Comparison of ENCODE assay signal across 1 cellular context in the genomic region with DNA sequence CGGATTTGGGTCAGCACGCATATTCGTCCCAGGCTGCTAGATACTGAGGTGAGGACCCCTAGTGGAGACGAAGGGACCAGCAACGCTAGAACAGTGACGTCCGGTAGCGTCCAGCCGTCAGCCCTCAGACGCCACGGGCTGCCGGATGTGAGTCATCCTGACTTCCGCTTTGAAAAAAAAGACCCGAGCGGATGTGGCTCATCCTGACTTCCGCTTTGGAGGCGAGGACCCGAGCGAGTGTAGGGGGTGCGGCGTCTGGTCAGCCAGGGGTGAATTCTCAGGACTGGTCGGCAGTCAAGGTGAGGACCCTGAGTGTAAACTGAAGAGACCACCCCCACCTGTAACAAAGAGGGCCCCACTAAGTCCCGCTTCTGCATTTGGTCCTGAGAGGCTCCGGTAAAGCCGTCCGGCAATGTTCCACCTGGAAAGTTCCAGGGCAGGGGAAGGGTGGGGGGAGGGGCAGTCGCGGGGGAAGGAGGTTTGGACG.
A peak's percentile ranks its signal among the peaks of the same experiment; 100 is the strongest.
TF ChIP-seq lines count a peak whose summit lies in the region.

A gene with protein sequence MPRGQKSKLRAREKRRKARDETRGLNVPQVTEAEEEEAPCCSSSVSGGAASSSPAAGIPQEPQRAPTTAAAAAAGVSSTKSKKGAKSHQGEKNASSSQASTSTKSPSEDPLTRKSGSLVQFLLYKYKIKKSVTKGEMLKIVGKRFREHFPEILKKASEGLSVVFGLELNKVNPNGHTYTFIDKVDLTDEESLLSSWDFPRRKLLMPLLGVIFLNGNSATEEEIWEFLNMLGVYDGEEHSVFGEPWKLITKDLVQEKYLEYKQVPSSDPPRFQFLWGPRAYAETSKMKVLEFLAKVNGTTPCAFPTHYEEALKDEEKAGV (plus strand): TSS at position 207 of the 487 bp plus-strand sequence. CDS start 3,018 bp downstream, outside the sequence.

TF ChIP-seq in K562, 482 proteins besides CTCF, POLR2A, EP300 and RAD21 (continued from another document and continues in another):
- TF ChIP-seq, protein P1, sequence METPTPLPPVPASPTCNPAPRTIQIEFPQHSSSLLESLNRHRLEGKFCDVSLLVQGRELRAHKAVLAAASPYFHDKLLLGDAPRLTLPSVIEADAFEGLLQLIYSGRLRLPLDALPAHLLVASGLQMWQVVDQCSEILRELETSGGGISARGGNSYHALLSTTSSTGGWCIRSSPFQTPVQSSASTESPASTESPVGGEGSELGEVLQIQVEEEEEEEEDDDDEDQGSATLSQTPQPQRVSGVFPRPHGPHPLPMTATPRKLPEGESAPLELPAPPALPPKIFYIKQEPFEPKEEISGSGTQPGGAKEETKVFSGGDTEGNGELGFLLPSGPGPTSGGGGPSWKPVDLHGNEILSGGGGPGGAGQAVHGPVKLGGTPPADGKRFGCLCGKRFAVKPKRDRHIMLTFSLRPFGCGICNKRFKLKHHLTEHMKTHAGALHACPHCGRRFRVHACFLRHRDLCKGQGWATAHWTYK (CRISPR knock-in tag; IDR thresholded peaks at IDR 0.05) = no peak
- TF ChIP-seq ZNF282 (CRISPR knock-in tag; IDR thresholded peaks at IDR 0.05) = no peak
- TF ChIP-seq, protein P2, sequence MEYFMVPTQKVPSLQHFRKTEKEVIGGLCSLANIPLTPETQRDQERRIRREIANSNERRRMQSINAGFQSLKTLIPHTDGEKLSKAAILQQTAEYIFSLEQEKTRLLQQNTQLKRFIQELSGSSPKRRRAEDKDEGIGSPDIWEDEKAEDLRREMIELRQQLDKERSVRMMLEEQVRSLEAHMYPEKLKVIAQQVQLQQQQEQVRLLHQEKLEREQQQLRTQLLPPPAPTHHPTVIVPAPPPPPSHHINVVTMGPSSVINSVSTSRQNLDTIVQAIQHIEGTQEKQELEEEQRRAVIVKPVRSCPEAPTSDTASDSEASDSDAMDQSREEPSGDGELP (CRISPR knock-in tag; IDR thresholded peaks at IDR 0.05; ENCODE audit: borderline replicate concordance) = peak; percentile 63; the same call in 1 of the 2 replicates
- no peak for TF ChIP-seq NR2C1 (IDR thresholded peaks at IDR 0.05)
- TF ChIP-seq NR2C1 (tag; IDR thresholded peaks at IDR 0.05) = no peak
- TF ChIP-seq, protein P3, sequence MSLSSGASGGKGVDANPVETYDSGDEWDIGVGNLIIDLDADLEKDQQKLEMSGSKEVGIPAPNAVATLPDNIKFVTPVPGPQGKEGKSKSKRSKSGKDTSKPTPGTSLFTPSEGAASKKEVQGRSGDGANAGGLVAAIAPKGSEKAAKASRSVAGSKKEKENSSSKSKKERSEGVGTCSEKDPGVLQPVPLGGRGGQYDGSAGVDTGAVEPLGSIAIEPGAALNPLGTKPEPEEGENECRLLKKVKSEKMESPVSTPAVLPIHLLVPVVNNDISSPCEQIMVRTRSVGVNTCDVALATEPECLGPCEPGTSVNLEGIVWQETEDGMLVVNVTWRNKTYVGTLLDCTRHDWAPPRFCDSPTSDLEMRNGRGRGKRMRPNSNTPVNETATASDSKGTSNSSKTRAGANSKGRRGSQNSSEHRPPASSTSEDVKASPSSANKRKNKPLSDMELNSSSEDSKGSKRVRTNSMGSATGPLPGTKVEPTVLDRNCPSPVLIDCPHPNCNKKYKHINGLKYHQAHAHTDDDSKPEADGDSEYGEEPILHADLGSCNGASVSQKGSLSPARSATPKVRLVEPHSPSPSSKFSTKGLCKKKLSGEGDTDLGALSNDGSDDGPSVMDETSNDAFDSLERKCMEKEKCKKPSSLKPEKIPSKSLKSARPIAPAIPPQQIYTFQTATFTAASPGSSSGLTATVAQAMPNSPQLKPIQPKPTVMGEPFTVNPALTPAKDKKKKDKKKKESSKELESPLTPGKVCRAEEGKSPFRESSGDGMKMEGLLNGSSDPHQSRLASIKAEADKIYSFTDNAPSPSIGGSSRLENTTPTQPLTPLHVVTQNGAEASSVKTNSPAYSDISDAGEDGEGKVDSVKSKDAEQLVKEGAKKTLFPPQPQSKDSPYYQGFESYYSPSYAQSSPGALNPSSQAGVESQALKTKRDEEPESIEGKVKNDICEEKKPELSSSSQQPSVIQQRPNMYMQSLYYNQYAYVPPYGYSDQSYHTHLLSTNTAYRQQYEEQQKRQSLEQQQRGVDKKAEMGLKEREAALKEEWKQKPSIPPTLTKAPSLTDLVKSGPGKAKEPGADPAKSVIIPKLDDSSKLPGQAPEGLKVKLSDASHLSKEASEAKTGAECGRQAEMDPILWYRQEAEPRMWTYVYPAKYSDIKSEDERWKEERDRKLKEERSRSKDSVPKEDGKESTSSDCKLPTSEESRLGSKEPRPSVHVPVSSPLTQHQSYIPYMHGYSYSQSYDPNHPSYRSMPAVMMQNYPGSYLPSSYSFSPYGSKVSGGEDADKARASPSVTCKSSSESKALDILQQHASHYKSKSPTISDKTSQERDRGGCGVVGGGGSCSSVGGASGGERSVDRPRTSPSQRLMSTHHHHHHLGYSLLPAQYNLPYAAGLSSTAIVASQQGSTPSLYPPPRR (CRISPR knock-in tag; IDR thresholded peaks at IDR 0.05; ENCODE audit: borderline replicate concordance) = no peak
- no peak for TF ChIP-seq GABPB2 (CRISPR knock-in tag; conservative IDR thresholded peaks at IDR 0.05)
- TF ChIP-seq, protein P4, sequence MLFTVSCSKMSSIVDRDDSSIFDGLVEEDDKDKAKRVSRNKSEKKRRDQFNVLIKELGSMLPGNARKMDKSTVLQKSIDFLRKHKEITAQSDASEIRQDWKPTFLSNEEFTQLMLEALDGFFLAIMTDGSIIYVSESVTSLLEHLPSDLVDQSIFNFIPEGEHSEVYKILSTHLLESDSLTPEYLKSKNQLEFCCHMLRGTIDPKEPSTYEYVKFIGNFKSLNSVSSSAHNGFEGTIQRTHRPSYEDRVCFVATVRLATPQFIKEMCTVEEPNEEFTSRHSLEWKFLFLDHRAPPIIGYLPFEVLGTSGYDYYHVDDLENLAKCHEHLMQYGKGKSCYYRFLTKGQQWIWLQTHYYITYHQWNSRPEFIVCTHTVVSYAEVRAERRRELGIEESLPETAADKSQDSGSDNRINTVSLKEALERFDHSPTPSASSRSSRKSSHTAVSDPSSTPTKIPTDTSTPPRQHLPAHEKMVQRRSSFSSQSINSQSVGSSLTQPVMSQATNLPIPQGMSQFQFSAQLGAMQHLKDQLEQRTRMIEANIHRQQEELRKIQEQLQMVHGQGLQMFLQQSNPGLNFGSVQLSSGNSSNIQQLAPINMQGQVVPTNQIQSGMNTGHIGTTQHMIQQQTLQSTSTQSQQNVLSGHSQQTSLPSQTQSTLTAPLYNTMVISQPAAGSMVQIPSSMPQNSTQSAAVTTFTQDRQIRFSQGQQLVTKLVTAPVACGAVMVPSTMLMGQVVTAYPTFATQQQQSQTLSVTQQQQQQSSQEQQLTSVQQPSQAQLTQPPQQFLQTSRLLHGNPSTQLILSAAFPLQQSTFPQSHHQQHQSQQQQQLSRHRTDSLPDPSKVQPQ (CRISPR knock-in tag; IDR thresholded peaks at IDR 0.05; ENCODE audit: borderline replicate concordance) = no peak
- no peak for TF ChIP-seq ERF (CRISPR knock-in tag; IDR thresholded peaks at IDR 0.05)
- TF ChIP-seq, protein P5, sequence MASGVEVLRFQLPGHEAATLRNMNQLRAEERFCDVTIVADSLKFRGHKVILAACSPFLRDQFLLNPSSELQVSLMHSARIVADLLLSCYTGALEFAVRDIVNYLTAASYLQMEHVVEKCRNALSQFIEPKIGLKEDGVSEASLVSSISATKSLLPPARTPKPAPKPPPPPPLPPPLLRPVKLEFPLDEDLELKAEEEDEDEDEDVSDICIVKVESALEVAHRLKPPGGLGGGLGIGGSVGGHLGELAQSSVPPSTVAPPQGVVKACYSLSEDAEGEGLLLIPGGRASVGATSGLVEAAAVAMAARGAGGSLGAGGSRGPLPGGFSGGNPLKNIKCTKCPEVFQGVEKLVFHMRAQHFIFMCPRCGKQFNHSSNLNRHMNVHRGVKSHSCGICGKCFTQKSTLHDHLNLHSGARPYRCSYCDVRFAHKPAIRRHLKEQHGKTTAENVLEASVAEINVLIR (CRISPR knock-in tag; IDR thresholded peaks at IDR 0.05) = 0 out of 2 replicates have a peak, but pooled peaks have one; percentile 24
- TF ChIP-seq, protein P6, sequence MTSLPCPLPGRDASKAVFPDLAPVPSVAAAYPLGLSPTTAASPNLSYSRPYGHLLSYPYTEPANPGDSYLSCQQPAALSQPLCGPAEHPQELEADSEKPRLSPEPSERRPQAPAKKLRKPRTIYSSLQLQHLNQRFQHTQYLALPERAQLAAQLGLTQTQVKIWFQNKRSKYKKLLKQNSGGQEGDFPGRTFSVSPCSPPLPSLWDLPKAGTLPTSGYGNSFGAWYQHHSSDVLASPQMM (CRISPR knock-in tag; IDR thresholded peaks at IDR 0.05) = no peak
- TF ChIP-seq ZKSCAN3 (CRISPR knock-in tag; IDR thresholded peaks at IDR 0.05) = no peak
- no peak for TF ChIP-seq PTTG1 (tag; IDR thresholded peaks at IDR 0.05; ENCODE audit: low read depth)
- TF ChIP-seq ZNF12 (CRISPR knock-in tag; IDR thresholded peaks at IDR 0.05) = no peak
- no peak for TF ChIP-seq KAT7 (CRISPR knock-in tag; IDR thresholded peaks at IDR 0.05; ENCODE audit: borderline replicate concordance)
- TF ChIP-seq, protein P7, sequence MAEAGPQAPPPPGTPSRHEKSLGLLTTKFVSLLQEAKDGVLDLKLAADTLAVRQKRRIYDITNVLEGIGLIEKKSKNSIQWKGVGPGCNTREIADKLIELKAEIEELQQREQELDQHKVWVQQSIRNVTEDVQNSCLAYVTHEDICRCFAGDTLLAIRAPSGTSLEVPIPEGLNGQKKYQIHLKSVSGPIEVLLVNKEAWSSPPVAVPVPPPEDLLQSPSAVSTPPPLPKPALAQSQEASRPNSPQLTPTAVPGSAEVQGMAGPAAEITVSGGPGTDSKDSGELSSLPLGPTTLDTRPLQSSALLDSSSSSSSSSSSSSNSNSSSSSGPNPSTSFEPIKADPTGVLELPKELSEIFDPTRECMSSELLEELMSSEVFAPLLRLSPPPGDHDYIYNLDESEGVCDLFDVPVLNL (CRISPR knock-in tag; IDR thresholded peaks at IDR 0.05; ENCODE audit: low read depth) = no peak
- TF ChIP-seq POLR2G (IDR thresholded peaks at IDR 0.05; ENCODE audit: low read depth, low read length) = peak; percentile 80
- TF ChIP-seq NUFIP1 (IDR thresholded peaks at IDR 0.05; ENCODE audit: partially characterized antibody) = no peak
- TF ChIP-seq, protein P8, sequence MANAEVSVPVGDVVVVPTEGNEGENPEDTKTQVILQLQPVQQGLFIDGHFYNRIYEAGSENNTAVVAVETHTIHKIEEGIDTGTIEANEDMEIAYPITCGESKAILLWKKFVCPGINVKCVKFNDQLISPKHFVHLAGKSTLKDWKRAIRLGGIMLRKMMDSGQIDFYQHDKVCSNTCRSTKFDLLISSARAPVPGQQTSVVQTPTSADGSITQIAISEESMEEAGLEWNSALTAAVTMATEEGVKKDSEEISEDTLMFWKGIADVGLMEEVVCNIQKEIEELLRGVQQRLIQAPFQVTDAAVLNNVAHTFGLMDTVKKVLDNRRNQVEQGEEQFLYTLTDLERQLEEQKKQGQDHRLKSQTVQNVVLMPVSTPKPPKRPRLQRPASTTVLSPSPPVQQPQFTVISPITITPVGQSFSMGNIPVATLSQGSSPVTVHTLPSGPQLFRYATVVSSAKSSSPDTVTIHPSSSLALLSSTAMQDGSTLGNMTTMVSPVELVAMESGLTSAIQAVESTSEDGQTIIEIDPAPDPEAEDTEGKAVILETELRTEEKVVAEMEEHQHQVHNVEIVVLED (CRISPR knock-in tag; IDR thresholded peaks at IDR 0.05) = peak; percentile 75
- no peak for TF ChIP-seq ZSCAN29 (IDR thresholded peaks at IDR 0.05)
- no peak for TF ChIP-seq CHCHD3 (CRISPR knock-in tag; IDR thresholded peaks at IDR 0.05)
- no peak for TF ChIP-seq TAF15 (IDR thresholded peaks at IDR 0.05; ENCODE audit: low read depth, low read length)
- TF ChIP-seq, protein P9, sequence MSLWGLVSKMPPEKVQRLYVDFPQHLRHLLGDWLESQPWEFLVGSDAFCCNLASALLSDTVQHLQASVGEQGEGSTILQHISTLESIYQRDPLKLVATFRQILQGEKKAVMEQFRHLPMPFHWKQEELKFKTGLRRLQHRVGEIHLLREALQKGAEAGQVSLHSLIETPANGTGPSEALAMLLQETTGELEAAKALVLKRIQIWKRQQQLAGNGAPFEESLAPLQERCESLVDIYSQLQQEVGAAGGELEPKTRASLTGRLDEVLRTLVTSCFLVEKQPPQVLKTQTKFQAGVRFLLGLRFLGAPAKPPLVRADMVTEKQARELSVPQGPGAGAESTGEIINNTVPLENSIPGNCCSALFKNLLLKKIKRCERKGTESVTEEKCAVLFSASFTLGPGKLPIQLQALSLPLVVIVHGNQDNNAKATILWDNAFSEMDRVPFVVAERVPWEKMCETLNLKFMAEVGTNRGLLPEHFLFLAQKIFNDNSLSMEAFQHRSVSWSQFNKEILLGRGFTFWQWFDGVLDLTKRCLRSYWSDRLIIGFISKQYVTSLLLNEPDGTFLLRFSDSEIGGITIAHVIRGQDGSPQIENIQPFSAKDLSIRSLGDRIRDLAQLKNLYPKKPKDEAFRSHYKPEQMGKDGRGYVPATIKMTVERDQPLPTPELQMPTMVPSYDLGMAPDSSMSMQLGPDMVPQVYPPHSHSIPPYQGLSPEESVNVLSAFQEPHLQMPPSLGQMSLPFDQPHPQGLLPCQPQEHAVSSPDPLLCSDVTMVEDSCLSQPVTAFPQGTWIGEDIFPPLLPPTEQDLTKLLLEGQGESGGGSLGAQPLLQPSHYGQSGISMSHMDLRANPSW (CRISPR knock-in tag; IDR thresholded peaks at IDR 0.05) = no peak
- no peak for TF ChIP-seq ESRRB (CRISPR knock-in tag; IDR thresholded peaks at IDR 0.05; ENCODE audit: borderline replicate concordance)
- TF ChIP-seq ZNF217 (CRISPR knock-in tag; IDR thresholded peaks at IDR 0.05) = no peak
- TF ChIP-seq, protein P10, sequence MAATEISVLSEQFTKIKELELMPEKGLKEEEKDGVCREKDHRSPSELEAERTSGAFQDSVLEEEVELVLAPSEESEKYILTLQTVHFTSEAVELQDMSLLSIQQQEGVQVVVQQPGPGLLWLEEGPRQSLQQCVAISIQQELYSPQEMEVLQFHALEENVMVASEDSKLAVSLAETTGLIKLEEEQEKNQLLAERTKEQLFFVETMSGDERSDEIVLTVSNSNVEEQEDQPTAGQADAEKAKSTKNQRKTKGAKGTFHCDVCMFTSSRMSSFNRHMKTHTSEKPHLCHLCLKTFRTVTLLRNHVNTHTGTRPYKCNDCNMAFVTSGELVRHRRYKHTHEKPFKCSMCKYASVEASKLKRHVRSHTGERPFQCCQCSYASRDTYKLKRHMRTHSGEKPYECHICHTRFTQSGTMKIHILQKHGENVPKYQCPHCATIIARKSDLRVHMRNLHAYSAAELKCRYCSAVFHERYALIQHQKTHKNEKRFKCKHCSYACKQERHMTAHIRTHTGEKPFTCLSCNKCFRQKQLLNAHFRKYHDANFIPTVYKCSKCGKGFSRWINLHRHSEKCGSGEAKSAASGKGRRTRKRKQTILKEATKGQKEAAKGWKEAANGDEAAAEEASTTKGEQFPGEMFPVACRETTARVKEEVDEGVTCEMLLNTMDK (IDR thresholded peaks at IDR 0.05; ENCODE audit: borderline replicate concordance, insufficient read depth, low read depth, low read length, poor library complexity, severe bottlenecking) = no peak
- TF ChIP-seq ZNF121 (CRISPR knock-in tag; conservative IDR thresholded peaks at IDR 0.05) = no peak
- TF ChIP-seq NR2C2 (CRISPR knock-in tag; IDR thresholded peaks at IDR 0.05) = no peak
- TF ChIP-seq NR2C2 (tag; IDR thresholded peaks at IDR 0.05) = no peak
- TF ChIP-seq HLTF (IDR thresholded peaks at IDR 0.05) = no peak
- TF ChIP-seq ZFX (CRISPR knock-in tag; IDR thresholded peaks at IDR 0.05) = no peak
- no peak for TF ChIP-seq ZNF778 (CRISPR knock-in tag; IDR thresholded peaks at IDR 0.05)
- no peak for TF ChIP-seq TSC22D4 (tag; IDR thresholded peaks at IDR 0.05)
